12 cellular contexts compared by ENCODE assay signal in genomic region chr16:66661210-66661560, GRCh38. TPM values are rescaled to one million over a fixed set of nuclear protein-coding genes. Genes with fewer than 3 reads are reported as not detected.
DNase-seq lines count a peak whose midpoint lies in the region; ATAC-seq, FAIRE-seq and TF ChIP-seq lines count a peak whose summit lies in the region.
"Had no signal": no experiment of that assay in that cellular context is flagged by ENCODE, and none has a peak within 500 bp of the region (broad histone marks: within the 10 kb centered on the region; RNA-seq: fewer than 3 reads in every experiment).

No MANE protein-coding gene starts in this region.

- H3K36me3 Mint-ChIP-seq in chondrocyte (ENCODE audit: low read depth), result no peaks in the 10 kb centered on the region

- TF ChIP-seq EP300 in HepG2 (IDR thresholded peaks at IDR 0.05; ENCODE audit: low read depth in 2 of 2, low read length in 2 of 2) (no peak), HepG2 (CRISPR knock-in tag; IDR thresholded peaks at IDR 0.05; ENCODE audit: borderline replicate concordance) (no peak)

- DNase-seq in HL-60 (ENCODE audit: low read depth in 1 of 2, low spot score in 1 of 2) (no peak), chondrocyte (ENCODE audit: low spot score) (no peak), HepG2 (ENCODE audit: low spot score) (no peak), NCI-H82 (lab: John Stamatoyannopoulos, UW) (no peak), OCI-LY7 (ENCODE audit: low spot score) (no peak)
- DNase-seq: activated CD4-positive, alpha-beta T cell treated with anti-CD3 and anti-CD28 coated beads, Interleukin-2, amount 10 ng/mL, durations not matched to agents 7 days and 5 days; activated naive CD4-positive, alpha-beta T cell treated with anti-CD3 and anti-CD28 coated beads, Interleukin-2, amount 50 U/mL, for 16 hours; DMS53 had no signal

- H3K4me1 Mint-ChIP-seq in chondrocyte (ENCODE audit: low read depth), result peaks cover 37% of the 10 kb centered on the region

- H3K4me1 ChIP-seq in HepG2 (ENCODE audit: insufficient read depth, low read length), result peaks cover 37% of the 10 kb centered on the region
- peaks cover 0 to 11% (median 8%) of the 10 kb centered on the region in 5 donors for H3K4me1 ChIP-seq in subcutaneous abdominal adipose tissue (ENCODE audit: control insufficient read depth in 5 of 5, insufficient read depth in 5 of 5, low read length in 5 of 5)
- no peaks in the 10 kb centered on the region for H3K4me1 ChIP-seq in OCI-LY7 (ENCODE audit: insufficient read depth, low read length, poor library complexity, severe bottlenecking)

- H3K9me3 Mint-ChIP-seq in chondrocyte (ENCODE audit: low read depth), result no peaks in the 10 kb centered on the region
- H3K9me3 Mint-ChIP-seq: activated CD4-positive, alpha-beta T cell treated with anti-CD3 and anti-CD28 coated beads, Interleukin-2, amount 10 ng/mL, durations not matched to agents 7 days and 5 days had no signal

- H3K4me2 ChIP-seq in HepG2 (ENCODE audit: low read depth, low read length) (peak overlapping the region; percentile 57), OCI-LY7 (ENCODE audit: low read length) (no peak overlapping the region)

- no peaks in the 10 kb centered on the region for H4K20me1 ChIP-seq in HepG2 (ENCODE audit: insufficient read depth, low read length)
- H4K20me1 ChIP-seq in OCI-LY7 (ENCODE audit: insufficient read depth, low read length), result no peaks in the 10 kb centered on the region

- no peak for TF ChIP-seq POLR2A in HepG2 (IDR thresholded peaks at IDR 0.05; ENCODE audit: insufficient read depth in 1 of 2, low read depth in 2 of 2, low read length in 2 of 2)

- CTCF ChIA-PET in HepG2 (lab: Yijun Ruan, JAX; ENCODE audit: low intra/inter-chr PET ratio, low total read pairs) (interaction anchor here (0.5 kb wide), 1 partner anchor 175 kb away, joined by 3 read pairs; no protein-coding TSS in a partner anchor), OCI-LY7 (lab: Charles Lee; ENCODE audit: unreplicated experiment) (interaction anchor here (1.7 kb wide), 1 partner anchor 11 kb away, joined by 5 read pairs; no protein-coding TSS in a partner anchor)

- H3K27me3 ChIP-seq in HL-60 (ENCODE audit: insufficient read depth, poor library complexity, severe bottlenecking), result no peaks in the 10 kb centered on the region
- no peaks in the 10 kb centered on the region for H3K27me3 ChIP-seq in HepG2 (ENCODE audit: control insufficient read depth in 1 of 2, insufficient read depth in 2 of 2, low read length in 2 of 2)
- no peaks in the 10 kb centered on the region for H3K27me3 ChIP-seq in subcutaneous abdominal adipose tissue (ENCODE audit: control insufficient read depth in 5 of 5, insufficient read depth in 4 of 5, low read length in 5 of 5)

- BruUV-seq in HepG2 (replicated peaks; lab: Mats Ljungman, UMichigan), result no TSS peak
- no TSS peak for BruUV-seq in OCI-LY7 (replicated peaks; lab: Mats Ljungman, UMichigan)

- in situ Hi-C loops in HepG2 (cut with HindIII; ENCODE audit: extremely low pct_ligation_motif_present, low pct_unique_long_range_greater_than_20kb), result no loop called here

- H3K27ac ChIP-seq in HL-60 (replicated peaks) (peak overlapping the region; percentile 0; the same call in 1 of the 2 replicates), HepG2 (ENCODE audit: extremely low read length, insufficient read depth, low read length) (peak overlapping the region; percentile 39), subcutaneous abdominal adipose tissue (ENCODE audit: low read depth, low read length) (no peak overlapping the region), OCI-LY7 (ENCODE audit: low read depth, low read length, poor library complexity, severe bottlenecking) (no peak overlapping the region)

- H3K27ac Mint-ChIP-seq in chondrocyte (ENCODE audit: unreplicated experiment), result peak overlapping the region; percentile 97
- H3K27ac Mint-ChIP-seq: activated CD4-positive, alpha-beta T cell treated with anti-CD3 and anti-CD28 coated beads, Interleukin-2, amount 10 ng/mL, durations not matched to agents 7 days and 5 days had no signal

- H3K27me3 Mint-ChIP-seq in chondrocyte (ENCODE audit: low read depth), result no peaks in the 10 kb centered on the region

- H3K9me2 ChIP-seq in OCI-LY7 (ENCODE audit: insufficient read depth, low read length), result no peaks in the 10 kb centered on the region

- 65% methylated on average over 4 of the region's 4 CpGs for WGBS in HepG2 (ENCODE audit: low lambda C conversion rate)

- no peak overlapping the region for H3K4me3 ChIP-seq in HL-60 (replicated peaks; ENCODE audit: insufficient read depth, low read length)
- H3K4me3 ChIP-seq in HepG2 (replicated peaks in 1 of 3; ENCODE audit: insufficient read depth in 1 of 3, low read depth in 2 of 3, low read length in 3 of 3), result peak overlapping the region in 2 of 3 experiments; percentile 0 to 23; a peak in 1 of 6 replicates
- no peak overlapping the region for H3K4me3 ChIP-seq in subcutaneous abdominal adipose tissue (ENCODE audit: low read depth in 1 of 5, low read length in 5 of 5)
- no peak overlapping the region for H3K4me3 ChIP-seq in OCI-LY7 (ENCODE audit: low read depth, low read length, poor library complexity, severe bottlenecking)
- H3K4me3 ChIP-seq: lung had no signal

- H3K36me3 ChIP-seq in HepG2 (replicated peaks in 1 of 2; ENCODE audit: control insufficient read depth in 1 of 2, insufficient read depth in 2 of 2, low read length in 2 of 2) (no peaks in the 10 kb centered on the region), subcutaneous abdominal adipose tissue (ENCODE audit: control insufficient read depth in 5 of 5, insufficient read depth in 5 of 5, low read length in 5 of 5) (no peaks in the 10 kb centered on the region), OCI-LY7 (ENCODE audit: insufficient read depth, low read length) (no peaks in the 10 kb centered on the region)

- H3K9ac ChIP-seq in HepG2 (ENCODE audit: insufficient read depth, low read depth, low read length) (peak overlapping the region; percentile 12; the same call in 1 of the 2 replicates), subcutaneous abdominal adipose tissue (ENCODE audit: low read length in 5 of 5) (peak overlapping the region in 4 of 5 donors; percentile 3 to 45 (median 32))

- no peak overlapping the region for H3K4me3 Mint-ChIP-seq in chondrocyte (ENCODE audit: unreplicated experiment)
- H3K4me3 Mint-ChIP-seq: activated CD4-positive, alpha-beta T cell treated with anti-CD3 and anti-CD28 coated beads, Interleukin-2, amount 10 ng/mL, durations not matched to agents 7 days and 5 days had no signal

- H3K79me2 ChIP-seq in HepG2 (ENCODE audit: insufficient read depth, low read length), result no peaks in the 10 kb centered on the region
- H3K79me2 ChIP-seq in OCI-LY7 (ENCODE audit: insufficient read depth, low read depth, low read length), result no peaks in the 10 kb centered on the region

- POLR2A ChIA-PET in HepG2 (lab: Yijun Ruan, JAX) (interaction anchor here (1.1 to 1.4 kb wide), 3 partner anchors 51 to 109 kb away, joined by 3 to 5 read pairs (median 4); partner anchors contain the start of gene CKLF), OCI-LY7 (lab: Charles Lee) (interaction anchor here (0.6 to 1.3 kb wide), 3 partner anchors 8 to 1758 kb away, joined by 4 to 5 read pairs (median 4); no protein-coding TSS in a partner anchor)

- no peaks in the 10 kb centered on the region for H3K9me3 ChIP-seq in HepG2 (ENCODE audit: low read length)
- H3K9me3 ChIP-seq in subcutaneous abdominal adipose tissue (ENCODE audit: control insufficient read depth in 5 of 5, low read length in 5 of 5), result no peaks in the 10 kb centered on the region
- H3K9me3 ChIP-seq in OCI-LY7 (ENCODE audit: low read length), result no peaks in the 10 kb centered on the region

- peak; percentile 23 for ATAC-seq in HepG2
- no peak for ATAC-seq in HG03442 (IDR thresholded peaks at IDR 0.05; ENCODE audit: unreplicated experiment)
- ATAC-seq in GM18867 (IDR thresholded peaks at IDR 0.05; ENCODE audit: unreplicated experiment), result no peak

- intact Hi-C loops in HepG2 (cut with micrococcal nuclease; ENCODE audit: unreplicated experiment) (loop anchor here (5.0 kb wide), 2 partner anchors 171 to 211 kb away; partner anchors contain the start of gene NAE1), OCI-LY7 (cut with micrococcal nuclease; ENCODE audit: unreplicated experiment) (no loop called here)

- no peak for TF ChIP-seq RAD21 in HepG2 (CRISPR knock-in tag; IDR thresholded peaks at IDR 0.05)

- no peak for TF ChIP-seq CTCF in HL-60 (IDR thresholded peaks at IDR 0.05; ENCODE audit: insufficient read depth, low read length)
- TF ChIP-seq CTCF in chondrocyte (IDR thresholded peaks at IDR 0.05), result no peak
- TF ChIP-seq CTCF in HepG2 (CRISPR knock-in tag; IDR thresholded peaks at IDR 0.05), result no peak
- TF ChIP-seq CTCF in OCI-LY7 (conservative IDR thresholded peaks at IDR 0.05; ENCODE audit: low read length), result no peak

- FAIRE-seq in HepG2 (lab: Jason Lieb, UNC), result no peak

- H2AFZ ChIP-seq in HepG2 (ENCODE audit: low read length) (no peak overlapping the region), OCI-LY7 (ENCODE audit: low read length) (no peak overlapping the region)

RNA-seq across cellular contexts. Expression of gene CMTM4, which starts 35.4 kb away (rescaled TPM):
- 30.1 to 32.5 TPM (median 31.5 TPM) in 3 replicates for total RNA-seq in chondrocyte
- 32.0 and 44.1 TPM in 2 replicates for total RNA-seq in HepG2 (2016; rRNA removed; fragmentation: Illumina TruSeq; extraction: Trizol)
- 10.6 and 12.8 TPM in 2 replicates for total RNA-seq in HepG2 (2016; cell fraction: cytosol; rRNA removed; fragmentation: Illumina TruSeq; extraction: Trizol; ENCODE audit: low read depth)
- 32.2 and 42.2 TPM in 2 replicates for total RNA-seq in HepG2 (2016; cell fraction: insoluble cytoplasmic fraction; rRNA removed; fragmentation: Illumina TruSeq; extraction: Trizol)
- total RNA-seq in HepG2 (2016; cell fraction: membrane; rRNA removed; fragmentation: Illumina TruSeq; extraction: Trizol), result 27.4 and 28.5 TPM in 2 replicates
- total RNA-seq in HepG2 (2016; cell fraction: nucleus; rRNA removed; fragmentation: Illumina TruSeq; extraction: Trizol), result 32.4 and 32.8 TPM in 2 replicates
- 36.3 and 41.3 TPM in 2 replicates for polyA plus RNA-seq in HepG2 (2011; rRNA removed)
- 38.1 and 43.4 TPM in 2 replicates for polyA plus RNA-seq in HepG2 (2011; cell fraction: cytosol; rRNA removed)
- 45.0 and 48.2 TPM in 2 replicates for polyA plus RNA-seq in HepG2 (2011; cell fraction: nucleus; rRNA removed)
- 30.6 and 31.6 TPM in 2 replicates for polyA plus RNA-seq in HepG2 (2012)
- 3.9 and 4.5 TPM in 2 replicates for polyA plus RNA-seq in HepG2 (2016; cell fraction: cytosol; fragmentation: Illumina TruSeq; extraction: Trizol; ENCODE audit: low read depth)
- polyA plus RNA-seq in HepG2 (2016; cell fraction: insoluble cytoplasmic fraction; fragmentation: Illumina TruSeq; extraction: Trizol; ENCODE audit: low read depth), result 29.5 and 30.3 TPM in 2 replicates
- polyA plus RNA-seq in HepG2 (2016; cell fraction: membrane; fragmentation: Illumina TruSeq; extraction: Trizol; ENCODE audit: low read depth), result 10.0 and 11.3 TPM in 2 replicates
- polyA plus RNA-seq in HepG2 (2016; cell fraction: nucleus; fragmentation: Illumina TruSeq; extraction: Trizol; ENCODE audit: insufficient read depth, low read depth), result 32.1 and 32.5 TPM in 2 replicates
- 61.0 and 116 TPM in 2 replicates for polyA minus RNA-seq in HepG2 (2011; rRNA and poly(A)+ RNA removed; ENCODE audit: low replicate concordance)
- 47.2 and 48.9 TPM in 2 replicates for polyA minus RNA-seq in HepG2 (2011; cell fraction: cytosol; rRNA and poly(A)+ RNA removed)
- polyA minus RNA-seq in HepG2 (2011; cell fraction: nucleus; rRNA and poly(A)+ RNA removed), result 31.5 and 35.9 TPM in 2 replicates
- total RNA-seq in OCI-LY7 (2014; rRNA removed; shearing (Covaris generic)), result 0.03 TPM in 1 of 2 replicates, not detected in the other
- 0.76 and 1.3 TPM in 2 replicates for total RNA-seq in OCI-LY7 (2022)

RNA-seq across cellular contexts. Expression of gene CMTM3, which starts 56.7 kb away (rescaled TPM):
- 76.5 to 77.8 TPM (median 77.6 TPM) in 3 replicates for total RNA-seq in chondrocyte
- total RNA-seq in HepG2 (2016; rRNA removed; fragmentation: Illumina TruSeq; extraction: Trizol), result 20.6 and 29.2 TPM in 2 replicates
- total RNA-seq in HepG2 (2016; cell fraction: cytosol; rRNA removed; fragmentation: Illumina TruSeq; extraction: Trizol; ENCODE audit: low read depth), result 14.7 and 15.6 TPM in 2 replicates
- total RNA-seq in HepG2 (2016; cell fraction: insoluble cytoplasmic fraction; rRNA removed; fragmentation: Illumina TruSeq; extraction: Trizol), result 18.9 and 30.0 TPM in 2 replicates
- total RNA-seq in HepG2 (2016; cell fraction: membrane; rRNA removed; fragmentation: Illumina TruSeq; extraction: Trizol), result 39.9 and 42.8 TPM in 2 replicates
- total RNA-seq in HepG2 (2016; cell fraction: nucleus; rRNA removed; fragmentation: Illumina TruSeq; extraction: Trizol), result 19.8 and 22.0 TPM in 2 replicates
- polyA plus RNA-seq in HepG2 (2011; rRNA removed), result 48.7 and 62.0 TPM in 2 replicates
- polyA plus RNA-seq in HepG2 (2011; cell fraction: cytosol; rRNA removed), result 53.5 and 62.3 TPM in 2 replicates
- 50.7 and 56.5 TPM in 2 replicates for polyA plus RNA-seq in HepG2 (2011; cell fraction: nucleus; rRNA removed)
- 36.1 and 48.8 TPM in 2 replicates for polyA plus RNA-seq in HepG2 (2012)
- 21.8 and 24.0 TPM in 2 replicates for polyA plus RNA-seq in HepG2 (2016; cell fraction: cytosol; fragmentation: Illumina TruSeq; extraction: Trizol; ENCODE audit: low read depth)
- polyA plus RNA-seq in HepG2 (2016; cell fraction: insoluble cytoplasmic fraction; fragmentation: Illumina TruSeq; extraction: Trizol; ENCODE audit: low read depth), result 31.5 and 37.2 TPM in 2 replicates
- polyA plus RNA-seq in HepG2 (2016; cell fraction: membrane; fragmentation: Illumina TruSeq; extraction: Trizol; ENCODE audit: low read depth), result 48.5 and 52.0 TPM in 2 replicates
- 51.6 and 59.3 TPM in 2 replicates for polyA plus RNA-seq in HepG2 (2016; cell fraction: nucleus; fragmentation: Illumina TruSeq; extraction: Trizol; ENCODE audit: insufficient read depth, low read depth)
- 1.7 and 102 TPM in 2 replicates for polyA minus RNA-seq in HepG2 (2011; rRNA and poly(A)+ RNA removed; ENCODE audit: low replicate concordance)
- polyA minus RNA-seq in HepG2 (2011; cell fraction: cytosol; rRNA and poly(A)+ RNA removed), result 14.7 and 19.2 TPM in 2 replicates
- polyA minus RNA-seq in HepG2 (2011; cell fraction: nucleus; rRNA and poly(A)+ RNA removed), result 16.0 and 25.4 TPM in 2 replicates
- total RNA-seq in OCI-LY7 (2014; rRNA removed; shearing (Covaris generic)), result 5.0 and 5.3 TPM in 2 replicates
- 27.5 and 30.4 TPM in 2 replicates for total RNA-seq in OCI-LY7 (2022)

Comparison
In these comparisons a context has a peak if more than half of its experiments do, and no peak if none do; other contexts are left out.
1. H3K27ac ChIP-seq: peak in HL-60 (single experiment) and HepG2 (single experiment); none in subcutaneous abdominal adipose tissue (single experiment) and OCI-LY7 (single experiment).
2. H3K4me3 ChIP-seq: peak in HepG2 (2 of 3); none in HL-60 (single experiment), subcutaneous abdominal adipose tissue (0 of 5) and OCI-LY7 (single experiment).
3. RNA of gene CMTM4, which starts 35.4 kb away (total RNA-seq): 30.1 to 32.5 TPM in chondrocyte and 10.6 to 44.1 TPM in HepG2; 0.03 to 1.3 TPM in OCI-LY7; every median in the first group is over 4 times any median in the second.